17 cellular contexts compared by ENCODE assay signal in the genomic region with DNA sequence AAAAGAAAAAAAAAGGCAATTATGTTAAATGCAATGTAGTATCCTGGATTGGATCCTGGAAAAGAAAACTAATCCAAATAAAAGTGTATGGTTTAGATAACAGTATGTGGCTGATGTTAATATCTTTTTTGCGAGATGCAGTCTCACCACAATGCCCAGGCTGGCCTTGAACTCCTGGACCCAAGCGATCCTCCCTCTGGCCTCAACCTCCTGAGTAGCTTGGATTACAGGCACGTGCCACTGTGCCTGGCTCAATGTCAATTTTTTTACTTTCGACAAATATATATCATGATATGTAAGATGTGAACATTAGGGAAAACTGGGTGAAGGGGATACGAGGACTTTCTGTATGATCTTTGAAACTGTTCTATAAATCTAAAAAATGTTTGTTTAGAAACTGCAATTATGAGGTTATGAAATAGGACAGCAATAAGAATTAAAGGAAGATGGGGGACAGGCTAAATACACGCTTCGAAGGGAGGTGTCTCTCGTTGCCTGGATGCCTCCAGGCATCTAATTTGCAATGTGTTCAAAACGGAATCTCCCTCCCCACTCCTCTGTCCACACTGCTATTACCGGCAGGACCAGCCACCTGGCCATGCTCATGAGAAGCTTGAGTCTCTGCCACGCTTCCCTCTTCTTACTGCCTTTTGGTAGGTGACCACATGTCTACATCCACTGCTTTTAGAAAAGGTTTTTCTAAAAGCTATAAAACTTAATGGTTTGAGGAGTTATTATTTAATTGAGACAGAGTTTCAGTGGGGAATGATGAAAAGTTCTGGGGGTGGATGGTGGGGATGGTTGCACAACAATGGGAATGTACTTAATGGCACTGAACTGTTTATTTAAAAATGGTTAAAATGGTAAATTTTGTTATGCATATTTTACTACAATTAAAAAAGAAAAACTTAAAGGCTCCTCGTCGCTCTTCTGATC. TPM values are rescaled to one million over a fixed set of nuclear protein-coding genes. Genes with fewer than 3 reads are reported as not detected.
A peak's percentile ranks its signal among the peaks of the same experiment; 100 is the strongest.
DNase-seq lines count a peak whose midpoint lies in the region; TF ChIP-seq lines count a peak whose summit lies in the region.
"Had no signal": no experiment of that assay in that cellular context is flagged by ENCODE, and none has a peak within 500 bp of the region (broad histone marks: within the 10 kb centered on the region; RNA-seq: fewer than 3 reads in every experiment).

No MANE protein-coding gene starts in this region.

- H3K27ac Mint-ChIP-seq in type B pancreatic cell, result no peak overlapping the region
- H3K27ac Mint-ChIP-seq: B cell; CD4-positive, alpha-beta T cell had no signal

- no peak for TF ChIP-seq CTCF in Peyer's patch (IDR thresholded peaks at IDR 0.05)
- no peak for TF ChIP-seq CTCF in type B pancreatic cell (conservative IDR thresholded peaks at IDR 0.05)

- H3K27me3 Mint-ChIP-seq in type B pancreatic cell, result no peaks in the 10 kb centered on the region
- H3K27me3 Mint-ChIP-seq: B cell; CD4-positive, alpha-beta T cell had no signal

- DNase-seq in COLO668 (lab: John Stamatoyannopoulos, UW; ENCODE audit: unreplicated experiment) (peak; percentile 1), EH (ENCODE audit: low read depth) (peak; percentile 26), NCI-H2081 treated with DMSO at 0.1 percent for 48 hours (lab: John Stamatoyannopoulos, UW) (peak; percentile 47), cerebellum (ENCODE audit: low spot score) (peak; percentile 82), Peyer's patch (no peak), superior temporal gyrus (ENCODE audit: extremely low spot score) (no peak), type B pancreatic cell (ENCODE audit: extremely low spot score, unreplicated experiment) (no peak)
- DNase-seq: CD4-positive, alpha-beta T cell; NCI-H1048; NCI-H1694 treated with DMSO at 0.1 percent for 48 hours; NCI-H510A treated with DMSO at 0.1 percent for 48 hours; SK-N-SH; T-helper 1 cell had no signal

- H3K4me3 Mint-ChIP-seq in type B pancreatic cell, result no peak overlapping the region
- H3K4me3 Mint-ChIP-seq: B cell; CD4-positive, alpha-beta T cell had no signal

- H3K9me3 ChIP-seq in Peyer's patch, result no peaks in the 10 kb centered on the region
- H3K9me3 ChIP-seq: HAP-1, SK-N-SH had no signal

- H3K27me3 ChIP-seq in Peyer's patch, result no peaks in the 10 kb centered on the region

- no peak overlapping the region for H3K4me3 ChIP-seq in Peyer's patch
- H3K4me3 ChIP-seq: HAP-1 had no signal

- H3K4me1 ChIP-seq in Peyer's patch, result no peaks in the 10 kb centered on the region

- H3K9me3 Mint-ChIP-seq in type B pancreatic cell, result no peaks in the 10 kb centered on the region
- H3K9me3 Mint-ChIP-seq: CD4-positive, alpha-beta T cell had no signal

- no peak for TF ChIP-seq POLR2A in Peyer's patch (IDR thresholded peaks at IDR 0.05)

- H3K4me1 Mint-ChIP-seq in type B pancreatic cell (ENCODE audit: unreplicated experiment), result peaks cover 44% of the 10 kb centered on the region

- peaks cover 16% of the 10 kb centered on the region for H3K36me3 Mint-ChIP-seq in type B pancreatic cell

- H3K36me3 ChIP-seq in Peyer's patch, result peaks cover 0 to 5% (median 0%) of the 10 kb centered on the region in 3 donors
- H3K36me3 ChIP-seq: HAP-1 had no signal

- no peak overlapping the region for H3K27ac ChIP-seq in Peyer's patch

RNA-seq across cellular contexts. Expression of gene UBE2O, which starts 15.2 kb away (rescaled TPM):
- total RNA-seq in cerebellum (39.6 TPM), Peyer's patch (10 to 100 TPM; 20.5 to 75.1 (median 31.6) TPM), type B pancreatic cell (ENCODE audit: low replicate concordance) (38.5 and 51.5 TPM in 2 replicates)

RNA-seq across cellular contexts. Expression of gene AANAT, which starts 29.7 kb away (rescaled TPM):
- total RNA-seq in cerebellum, result 0.27 TPM
- total RNA-seq in Peyer's patch, result not detected
- not detected in 2 replicates for total RNA-seq in type B pancreatic cell (ENCODE audit: low replicate concordance)
- total RNA-seq: Daoy, PC-3 had no signal

RNA-seq across cellular contexts. Expression of gene SPHK1, which starts 53.3 kb away (rescaled TPM):
- total RNA-seq in cerebellum (3.3 TPM), Peyer's patch (1 to 10 TPM in 3 of 4 donors, under 1 TPM in 1; 0.53 to 5.9 (median 3.8) TPM), type B pancreatic cell (ENCODE audit: low replicate concordance) (4.3 and 26.8 TPM in 2 replicates)

Comparison
In these comparisons a context has a peak if more than half of its experiments do, and no peak if none do; other contexts are left out.
1. DNase-seq: peak in COLO668 (single experiment), EH (single experiment), NCI-H2081 treated with DMSO at 0.1 percent for 48 hours (single experiment) and cerebellum (single experiment); none in Peyer's patch (0 of 3), superior temporal gyrus (single experiment) and type B pancreatic cell (single experiment).